Comparison of ENCODE assay signal across 8 cellular contexts in the genomic region with DNA sequence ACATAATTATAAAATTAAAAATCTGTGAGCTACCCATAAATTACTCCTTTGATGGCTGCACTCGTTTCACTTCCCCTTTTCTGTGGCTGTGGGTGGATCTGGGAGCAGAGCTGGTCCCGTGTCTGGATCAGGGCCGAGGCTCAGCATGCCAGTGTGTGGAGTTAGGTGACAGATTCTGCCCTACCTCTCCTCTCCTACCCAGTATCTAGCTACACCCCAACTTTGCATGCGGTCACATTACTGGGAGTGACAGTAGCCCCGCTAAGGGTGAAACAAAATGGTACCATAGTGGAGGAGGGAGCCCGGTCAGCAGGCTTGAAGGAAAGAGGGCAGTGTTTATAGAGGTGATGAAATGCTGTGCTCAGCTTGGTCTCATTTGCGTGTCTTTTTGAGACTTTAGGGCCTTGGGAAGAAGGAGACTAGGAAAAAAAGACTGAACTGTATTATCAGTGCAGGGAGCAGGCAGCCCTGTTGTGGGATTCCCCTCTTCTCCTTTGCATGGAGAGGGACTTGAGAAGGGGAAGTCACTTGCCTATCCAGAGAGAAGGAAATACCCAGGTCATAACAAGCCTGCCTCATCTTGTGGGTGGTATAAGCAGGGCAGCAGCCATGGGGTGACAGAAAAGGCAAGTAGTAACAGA. TPM values are rescaled to one million over a fixed set of nuclear protein-coding genes. Genes with fewer than 3 reads are reported as not detected.
A peak's percentile ranks its signal among the peaks of the same experiment; 100 is the strongest.
DNase-seq lines count a peak whose midpoint lies in the region; ATAC-seq and TF ChIP-seq lines count a peak whose summit lies in the region.
"Had no signal": no experiment of that assay in that cellular context is flagged by ENCODE, and none has a peak within 500 bp of the region (broad histone marks: within the 10 kb centered on the region; RNA-seq: fewer than 3 reads in every experiment).

No MANE protein-coding gene starts in this region.

- ATAC-seq in GM18907 (IDR thresholded peaks at IDR 0.05; ENCODE audit: unreplicated experiment) (peak; percentile 77), HG02678 (IDR thresholded peaks at IDR 0.05; ENCODE audit: unreplicated experiment) (peak; percentile 60), psoas muscle (no peak)
- ATAC-seq: naive thymus-derived CD8-positive, alpha-beta T cell had no signal

- WGBS in psoas muscle, 3 donors, result 63 to 82% (median 68%) methylated on average over 7 of the region's 7 CpGs

- TF ChIP-seq CTCF in psoas muscle (IDR thresholded peaks at IDR 0.05), result no peak

- H3K9me3 ChIP-seq in psoas muscle, result no peaks in the 10 kb centered on the region

- H3K36me3 ChIP-seq in psoas muscle (ENCODE audit: insufficient read depth in 1 of 2, low read depth in 1 of 2), result no peaks in the 10 kb centered on the region

- H3K27ac ChIP-seq in psoas muscle, result peak overlapping the region; percentile 19

- no peak overlapping the region for H3K4me3 ChIP-seq in psoas muscle

- H3K4me1 ChIP-seq in psoas muscle, result peaks cover 53% of the 10 kb centered on the region

- intact Hi-C loops in psoas muscle (cut with DNase I), result no loop called here

- no peaks in the 10 kb centered on the region for H3K27me3 ChIP-seq in psoas muscle (ENCODE audit: insufficient read depth in 3 of 3, low read length in 2 of 3)

- peak; percentile 56 for DNase-seq in NOMO-1 treated with dmso at 0.1 percent for 144 hours (lab: John Stamatoyannopoulos, UW; ENCODE audit: unreplicated experiment)
- peak in 1 of 2 donors; percentile 57 for DNase-seq in psoas muscle
- no peak for DNase-seq in iPS-NIHi11 (ENCODE audit: low spot score)
- DNase-seq in ecto neural progenitor cell (ENCODE audit: low spot score), result no peak
- no peak for DNase-seq in NCI-H128 (lab: John Stamatoyannopoulos, UW; ENCODE audit: unreplicated experiment)
- DNase-seq: naive thymus-derived CD8-positive, alpha-beta T cell had no signal

RNA-seq across cellular contexts. Expression of gene ARHGAP10, which starts 48.4 kb away (rescaled TPM):
- total RNA-seq in psoas muscle, result 10 to 100 TPM; 34.0 to 43.5 (median 37.3) TPM
- 10 to 100 TPM; 28.8 to 30.3 (median 28.8) TPM for polyA plus RNA-seq in psoas muscle

Comparison
In these comparisons a context has a peak if more than half of its experiments do, and no peak if none do; other contexts are left out.
1. ATAC-seq: peak in GM18907 (single experiment) and HG02678 (single experiment); none in psoas muscle (0 of 4).